Comparison of ENCODE assay signal across 1 cellular context in the genomic region with DNA sequence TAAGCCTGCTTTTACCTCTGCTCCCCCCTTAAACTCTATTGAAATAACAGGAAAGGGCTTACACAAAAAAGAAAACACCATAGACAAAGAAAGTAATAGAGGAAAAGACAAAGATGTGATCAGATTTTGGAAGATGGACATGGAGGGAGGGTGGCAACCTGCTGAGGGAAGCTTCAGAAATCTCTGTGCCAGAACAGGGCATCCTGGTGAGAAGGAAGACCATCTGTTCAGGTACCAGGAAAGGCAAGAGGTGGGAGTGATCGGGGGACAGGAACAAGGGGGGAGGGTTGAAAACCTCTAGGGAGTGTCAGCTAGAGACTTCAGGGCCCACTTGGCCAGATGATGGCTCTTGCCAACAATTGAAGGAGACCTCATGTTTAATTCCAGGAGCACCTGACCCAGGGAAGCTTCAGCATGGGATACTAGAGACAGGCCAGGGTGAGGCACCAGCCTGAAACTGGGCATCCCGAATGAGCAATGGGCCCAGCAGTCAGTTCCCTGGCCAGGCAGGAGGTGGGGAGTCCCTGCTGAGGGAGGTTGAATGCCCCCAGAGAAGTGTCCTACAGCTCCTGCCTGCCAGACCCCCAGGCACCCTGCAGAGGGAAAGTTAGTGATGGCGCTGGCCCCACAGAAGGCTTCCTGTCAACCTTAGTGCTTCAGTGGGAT.
TF ChIP-seq lines count a peak whose summit lies in the region.

No MANE protein-coding gene starts in this region.

TF ChIP-seq in SK-N-SH, 30 proteins besides CTCF, POLR2A, EP300 and RAD21:
- no peak for TF ChIP-seq SIN3A (IDR thresholded peaks at IDR 0.05; ENCODE audit: borderline replicate concordance, low read depth, low read length)
- TF ChIP-seq FOXJ3 (CRISPR knock-in tag; IDR thresholded peaks at IDR 0.05), result no peak
- TF ChIP-seq USF1 (IDR thresholded peaks at IDR 0.05; ENCODE audit: borderline replicate concordance, low read depth), result no peak
- TF ChIP-seq, protein P1, sequence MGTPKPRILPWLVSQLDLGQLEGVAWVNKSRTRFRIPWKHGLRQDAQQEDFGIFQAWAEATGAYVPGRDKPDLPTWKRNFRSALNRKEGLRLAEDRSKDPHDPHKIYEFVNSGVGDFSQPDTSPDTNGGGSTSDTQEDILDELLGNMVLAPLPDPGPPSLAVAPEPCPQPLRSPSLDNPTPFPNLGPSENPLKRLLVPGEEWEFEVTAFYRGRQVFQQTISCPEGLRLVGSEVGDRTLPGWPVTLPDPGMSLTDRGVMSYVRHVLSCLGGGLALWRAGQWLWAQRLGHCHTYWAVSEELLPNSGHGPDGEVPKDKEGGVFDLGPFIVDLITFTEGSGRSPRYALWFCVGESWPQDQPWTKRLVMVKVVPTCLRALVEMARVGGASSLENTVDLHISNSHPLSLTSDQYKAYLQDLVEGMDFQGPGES (IDR thresholded peaks at IDR 0.05; ENCODE audit: low read depth, low read length), result no peak
- TF ChIP-seq NRF1 (IDR thresholded peaks at IDR 0.05; ENCODE audit: low read depth, low read length), result no peak
- TF ChIP-seq YY1 (IDR thresholded peaks at IDR 0.05; ENCODE audit: low read depth), result no peak
- TF ChIP-seq JUND (IDR thresholded peaks at IDR 0.05), result no peak
- no peak for TF ChIP-seq TCF12 (IDR thresholded peaks at IDR 0.05)
- no peak for TF ChIP-seq TEAD4 (IDR thresholded peaks at IDR 0.05; ENCODE audit: borderline replicate concordance, insufficient read depth)
- TF ChIP-seq, protein P2, sequence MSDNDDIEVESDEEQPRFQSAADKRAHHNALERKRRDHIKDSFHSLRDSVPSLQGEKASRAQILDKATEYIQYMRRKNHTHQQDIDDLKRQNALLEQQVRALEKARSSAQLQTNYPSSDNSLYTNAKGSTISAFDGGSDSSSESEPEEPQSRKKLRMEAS (IDR thresholded peaks at IDR 0.05; ENCODE audit: low read depth), result no peak
- no peak for TF ChIP-seq SMC3 (IDR thresholded peaks at IDR 0.05; ENCODE audit: low read depth, low read length)
- TF ChIP-seq, protein P3, sequence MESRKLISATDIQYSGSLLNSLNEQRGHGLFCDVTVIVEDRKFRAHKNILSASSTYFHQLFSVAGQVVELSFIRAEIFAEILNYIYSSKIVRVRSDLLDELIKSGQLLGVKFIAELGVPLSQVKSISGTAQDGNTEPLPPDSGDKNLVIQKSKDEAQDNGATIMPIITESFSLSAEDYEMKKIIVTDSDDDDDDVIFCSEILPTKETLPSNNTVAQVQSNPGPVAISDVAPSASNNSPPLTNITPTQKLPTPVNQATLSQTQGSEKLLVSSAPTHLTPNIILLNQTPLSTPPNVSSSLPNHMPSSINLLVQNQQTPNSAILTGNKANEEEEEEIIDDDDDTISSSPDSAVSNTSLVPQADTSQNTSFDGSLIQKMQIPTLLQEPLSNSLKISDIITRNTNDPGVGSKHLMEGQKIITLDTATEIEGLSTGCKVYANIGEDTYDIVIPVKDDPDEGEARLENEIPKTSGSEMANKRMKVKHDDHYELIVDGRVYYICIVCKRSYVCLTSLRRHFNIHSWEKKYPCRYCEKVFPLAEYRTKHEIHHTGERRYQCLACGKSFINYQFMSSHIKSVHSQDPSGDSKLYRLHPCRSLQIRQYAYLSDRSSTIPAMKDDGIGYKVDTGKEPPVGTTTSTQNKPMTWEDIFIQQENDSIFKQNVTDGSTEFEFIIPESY (IDR thresholded peaks at IDR 0.05; ENCODE audit: borderline replicate concordance, low read depth), result no peak
- no peak for TF ChIP-seq EZH2phosphoT487 (IDR thresholded peaks at IDR 0.05; ENCODE audit: borderline replicate concordance, low read depth)
